In genomic region chr22:36795633-36796032, GRCh38 we compare ENCODE assay signal across 26 cellular contexts. TPM values are rescaled to one million over a fixed set of nuclear protein-coding genes. Genes with fewer than 3 reads are reported as not detected.
"Had no signal": no experiment of that assay in that cellular context is flagged by ENCODE, and none has a peak within 500 bp of the region (broad histone marks: within the 10 kb centered on the region; RNA-seq: fewer than 3 reads in every experiment).

No MANE protein-coding gene starts in this region.

- H3K36me3 ChIP-seq: colonic mucosa, ovary, right atrium auricular region, sigmoid colon, tibial nerve, upper lobe of right lung had no signal

- ATAC-seq: left cardiac atrium; left ventricle myocardium superior; stimulated activated naive B cell treated with anti-CD40 and anti-IgM and Interleukin-4, amounts not matched to agents 10 μg/mL and 1 μg/mL and 100 μg/mL, for 72 hours; stimulated activated naive CD8-positive, alpha-beta T cell treated with anti-CD3 and anti-CD28 coated beads, Interleukin-15, amount 100 ng/mL, for 72 hours; upper lobe of right lung had no signal

- H3K4me1 ChIP-seq: colonic mucosa, right atrium auricular region, sigmoid colon, testis, tibial nerve, upper lobe of right lung had no signal

- H3K4me3 Mint-ChIP-seq: nephron progenitor cell; stimulated activated naive B cell treated with anti-CD40 and anti-IgM and Interleukin-4, amounts not matched to agents 10 μg/mL and 1 μg/mL and 100 μg/mL, for 72 hours; stimulated activated naive CD8-positive, alpha-beta T cell treated with anti-CD3 and anti-CD28 coated beads, Interleukin-15, amount 100 ng/mL, for 72 hours had no signal

- FAIRE-seq: kidney had no signal

- DNase-seq: colonic mucosa; dermis blood vessel endothelial cell; foreskin melanocyte; head of caudate nucleus; kidney; left cardiac atrium; left ventricle myocardium superior; mesenchymal stem cell; midbrain; nephron progenitor cell; ovary; sigmoid colon; stimulated activated CD4-positive, alpha-beta T cell treated with anti-CD3 and anti-CD28 coated beads, Interleukin-2, amount 100 ng/mL, for 24 hours; stimulated activated CD4-positive, alpha-beta T cell treated with anti-CD3 and anti-CD28 coated beads, Interleukin-4, amount 100 ng/mL, for 4 hours; stimulated activated naive B cell treated with anti-CD40 and anti-IgM and Interleukin-4, amounts not matched to agents 10 μg/mL and 1 μg/mL and 100 μg/mL, for 72 hours; stimulated activated naive CD8-positive, alpha-beta T cell treated with anti-CD3 and anti-CD28 coated beads, Interleukin-15, amount 100 ng/mL, for 72 hours; testis; upper lobe of right lung had no signal

- H3K27ac Mint-ChIP-seq: stimulated activated naive B cell treated with anti-CD40 and anti-IgM and Interleukin-4, amounts not matched to agents 10 μg/mL and 1 μg/mL and 100 μg/mL, for 72 hours; stimulated activated naive CD8-positive, alpha-beta T cell treated with anti-CD3 and anti-CD28 coated beads, Interleukin-15, amount 100 ng/mL, for 72 hours had no signal

- H3K27ac ChIP-seq: colonic mucosa, hepatocyte, ovary, right atrium auricular region, sigmoid colon, skin epidermis, testis, tibial nerve, upper lobe of right lung had no signal

- H3K9me3 Mint-ChIP-seq: nephron progenitor cell; stimulated activated naive B cell treated with anti-CD40 and anti-IgM and Interleukin-4, amounts not matched to agents 10 μg/mL and 1 μg/mL and 100 μg/mL, for 72 hours; stimulated activated naive CD8-positive, alpha-beta T cell treated with anti-CD3 and anti-CD28 coated beads, Interleukin-15, amount 100 ng/mL, for 72 hours had no signal

- H3K4me3 ChIP-seq: colonic mucosa, hepatocyte, lung, ovary, right atrium auricular region, sigmoid colon, skin epidermis, testis, tibial nerve, upper lobe of right lung had no signal

- H3K36me3 Mint-ChIP-seq: stimulated activated naive B cell treated with anti-CD40 and anti-IgM and Interleukin-4, amounts not matched to agents 10 μg/mL and 1 μg/mL and 100 μg/mL, for 72 hours had no signal

- H3K9me3 ChIP-seq: colonic mucosa, ovary, right atrium auricular region, sigmoid colon, testis, tibial nerve, upper lobe of right lung had no signal

- H3K27me3 ChIP-seq: colonic mucosa, ovary, right atrium auricular region, testis had no signal

RNA-seq across cellular contexts. Expression of gene PVALB, which starts 21.2 kb away (rescaled TPM):
- total RNA-seq: colonic mucosa, dermis blood vessel endothelial cell, hepatocyte, left cardiac atrium, left ventricle myocardium superior, posterior vena cava, right atrium auricular region, sigmoid colon, subcutaneous adipose tissue, tibial nerve had no signal
- polyA plus RNA-seq: esophagus, hepatocyte, sigmoid colon had no signal
